18 cellular contexts compared by ENCODE assay signal in the genomic region with DNA sequence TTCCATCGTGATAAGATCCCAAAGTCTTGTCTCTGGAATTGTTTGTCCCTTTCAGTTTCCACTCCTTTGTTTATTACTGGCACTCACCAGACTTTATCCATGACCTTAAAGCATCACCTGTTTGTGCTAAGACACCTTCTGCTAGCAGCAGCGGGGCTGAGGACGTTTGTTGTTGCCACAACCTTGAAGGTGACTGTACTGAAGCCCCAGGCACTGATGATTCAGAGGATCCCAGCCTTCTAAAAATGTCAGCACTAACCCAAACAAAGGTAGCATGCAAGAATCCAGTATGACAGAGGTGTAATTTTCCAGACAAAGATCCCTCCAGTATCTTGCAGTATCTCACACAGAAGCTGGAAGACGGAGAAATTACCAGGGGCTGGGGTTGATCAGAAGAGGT. TPM values are rescaled to one million over a fixed set of nuclear protein-coding genes. Genes with fewer than 3 reads are reported as not detected.
A peak's percentile ranks its signal among the peaks of the same experiment; 100 is the strongest.
DNase-seq lines count a peak whose midpoint lies in the region; ATAC-seq, FAIRE-seq and TF ChIP-seq lines count a peak whose summit lies in the region.
"Had no signal": no experiment of that assay in that cellular context is flagged by ENCODE, and none has a peak within 500 bp of the region (broad histone marks: within the 10 kb centered on the region; RNA-seq: fewer than 3 reads in every experiment).

No MANE protein-coding gene starts in this region.

- H3K36me3 ChIP-seq in breast epithelium (no peaks in the 10 kb centered on the region), mammary epithelial cell (ENCODE audit: insufficient read depth, low read length) (no peaks in the 10 kb centered on the region), keratinocyte (ENCODE audit: control insufficient read depth in 2 of 2, extremely low read depth in 1 of 2, insufficient read depth in 2 of 2, low read length in 2 of 2) (no peaks in the 10 kb centered on the region)
- H3K36me3 ChIP-seq: BLaER1 had no signal

- H3K27ac ChIP-seq in breast epithelium = no peak overlapping the region
- no peak overlapping the region for H3K27ac ChIP-seq in mammary epithelial cell (ENCODE audit: insufficient read depth, low read depth, low read length)
- H3K27ac ChIP-seq in keratinocyte (ENCODE audit: control insufficient read depth, insufficient read depth, low read length) = no peak overlapping the region
- H3K27ac ChIP-seq: 22Rv1, BLaER1, GM23248, HL-60 had no signal

- no peak for ATAC-seq in activated CD8-positive, alpha-beta memory T cell treated with anti-CD3 and anti-CD28 coated beads, Interleukin-2, amount 10 ng/mL, durations not matched to agents 7 days and 5 days

- H3K9me1 ChIP-seq in keratinocyte (ENCODE audit: control insufficient read depth, extremely low read depth, insufficient read depth, low read length) = no peaks in the 10 kb centered on the region

- H3K4me2 ChIP-seq in mammary epithelial cell (ENCODE audit: insufficient read depth, low read depth, low read length) (no peak overlapping the region), keratinocyte (ENCODE audit: control insufficient read depth, extremely low read depth, insufficient read depth, low read depth, low read length) (no peak overlapping the region)
- H3K4me2 ChIP-seq: BLaER1 had no signal

- H4K20me1 ChIP-seq in mammary epithelial cell (ENCODE audit: insufficient read depth, low read length) (no peaks in the 10 kb centered on the region), keratinocyte (ENCODE audit: control insufficient read depth, extremely low read depth, insufficient read depth, low read length) (no peaks in the 10 kb centered on the region)
- H4K20me1 ChIP-seq: BLaER1 had no signal

- DNase-seq in MCF 10A (ENCODE audit: unreplicated experiment) (peak; percentile 54), breast epithelium (ENCODE audit: low spot score in 2 of 2) (no peak), mammary epithelial cell (peak; percentile 69), keratinocyte (ENCODE audit: low read depth, low spot score) (no peak), NCI-H2227 treated with DMSO at 0.1 percent for 48 hours (lab: John Stamatoyannopoulos, UW) (no peak), NCI-H146 (lab: John Stamatoyannopoulos, UW) (no peak), chondrocyte (ENCODE audit: low spot score) (no peak)
- no peak for DNase-seq in activated CD8-positive, alpha-beta memory T cell treated with anti-CD3 and anti-CD28 coated beads, Interleukin-2, amount 10 ng/mL, durations not matched to agents 7 days and 5 days
- DNase-seq: AML-193; Caco-2; CD8-positive, alpha-beta memory T cell; DND-41; GM23248; H7 had no signal

- H3K4me3 ChIP-seq in breast epithelium (no peak overlapping the region), mammary epithelial cell (replicated peaks in 1 of 3; ENCODE audit: insufficient read depth in 1 of 3, low read depth in 2 of 3, low read length in 3 of 3) (no peak overlapping the region), keratinocyte (ENCODE audit: control insufficient read depth in 2 of 3, extremely low read depth in 1 of 3, insufficient read depth in 2 of 3, low read depth in 1 of 3, low read length in 3 of 3) (no peak overlapping the region)
- H3K4me3 ChIP-seq: BLaER1, GM23248 had no signal

- H3K4me3 Mint-ChIP-seq in MCF 10A (ENCODE audit: unreplicated experiment) (no peak overlapping the region), chondrocyte (ENCODE audit: unreplicated experiment) (no peak overlapping the region)
- no peak overlapping the region for H3K4me3 Mint-ChIP-seq in activated CD8-positive, alpha-beta memory T cell treated with anti-CD3 and anti-CD28 coated beads, Interleukin-2, amount 10 ng/mL, durations not matched to agents 7 days and 5 days
- H3K4me3 Mint-ChIP-seq: CD8-positive, alpha-beta memory T cell had no signal

- in situ Hi-C loops in mammary epithelial cell (cut with MboI; ENCODE audit: low sequenced_read_pairs in 2 of 2) = no loop called here

- CTCF ChIA-PET in MCF 10A (lab: Yijun Ruan, JAX) = no interaction called here
- CTCF ChIA-PET in mammary epithelial cell (lab: Charles Lee; ENCODE audit: low non-redundant PET) = no interaction called here
- CTCF ChIA-PET in activated CD8-positive, alpha-beta memory T cell treated with anti-CD3 and anti-CD28 coated beads, Interleukin-2, amount 10 ng/mL, durations not matched to agents 7 days and 5 days (lab: Charles Lee) = no interaction called here

- H3K9me3 ChIP-seq in breast epithelium (no peaks in the 10 kb centered on the region), mammary epithelial cell (replicated peaks; ENCODE audit: insufficient read depth, low read length) (no peaks in the 10 kb centered on the region), keratinocyte (ENCODE audit: control insufficient read depth, low read depth, low read length) (no peaks in the 10 kb centered on the region)
- H3K9me3 ChIP-seq: BLaER1, Caco-2 had no signal

- H3K4me1 Mint-ChIP-seq in MCF 10A (ENCODE audit: insufficient read depth, unreplicated experiment) (peaks cover 6% of the 10 kb centered on the region), chondrocyte (ENCODE audit: low read depth) (peaks cover 18% of the 10 kb centered on the region)
- H3K4me1 Mint-ChIP-seq in activated CD8-positive, alpha-beta memory T cell treated with anti-CD3 and anti-CD28 coated beads, Interleukin-2, amount 10 ng/mL, durations not matched to agents 7 days and 5 days = no peaks in the 10 kb centered on the region
- H3K4me1 Mint-ChIP-seq: CD8-positive, alpha-beta memory T cell had no signal

- BruUV-seq in MCF 10A (replicated peaks; lab: Mats Ljungman, UMichigan) = no TSS peak
- no TSS peak for BruUV-seq in mammary epithelial cell (replicated peaks; lab: Mats Ljungman, UMichigan)

- H3K9ac ChIP-seq in mammary epithelial cell (ENCODE audit: insufficient read depth, low read length) (no peak overlapping the region), keratinocyte (ENCODE audit: control insufficient read depth, extremely low read depth, insufficient read depth, low read length) (no peak overlapping the region)
- H3K9ac ChIP-seq: BLaER1, GM23248 had no signal

- H3K36me3 Mint-ChIP-seq in MCF 10A (ENCODE audit: insufficient read depth, unreplicated experiment) (no peaks in the 10 kb centered on the region), chondrocyte (ENCODE audit: low read depth) (no peaks in the 10 kb centered on the region)
- H3K36me3 Mint-ChIP-seq in activated CD8-positive, alpha-beta memory T cell treated with anti-CD3 and anti-CD28 coated beads, Interleukin-2, amount 10 ng/mL, durations not matched to agents 7 days and 5 days = no peaks in the 10 kb centered on the region

- no peak for TF ChIP-seq POLR2A in breast epithelium (IDR thresholded peaks at IDR 0.05)

- H3K27ac Mint-ChIP-seq in MCF 10A (ENCODE audit: low read depth, unreplicated experiment) (no peak overlapping the region), chondrocyte (ENCODE audit: unreplicated experiment) (no peak overlapping the region)
- no peak overlapping the region for H3K27ac Mint-ChIP-seq in activated CD8-positive, alpha-beta memory T cell treated with anti-CD3 and anti-CD28 coated beads, Interleukin-2, amount 10 ng/mL, durations not matched to agents 7 days and 5 days
- H3K27ac Mint-ChIP-seq: CD8-positive, alpha-beta memory T cell had no signal

- H3K27me3 Mint-ChIP-seq in MCF 10A (ENCODE audit: insufficient read depth, unreplicated experiment) = peaks cover 25% of the 10 kb centered on the region
- peaks cover 39% of the 10 kb centered on the region for H3K27me3 Mint-ChIP-seq in activated CD8-positive, alpha-beta memory T cell treated with anti-CD3 and anti-CD28 coated beads, Interleukin-2, amount 10 ng/mL, durations not matched to agents 7 days and 5 days
- H3K27me3 Mint-ChIP-seq in chondrocyte (ENCODE audit: low read depth) = peaks cover under 1% of the 10 kb centered on the region

- H2AFZ ChIP-seq in mammary epithelial cell (ENCODE audit: low read depth, low read length) (no peak overlapping the region), keratinocyte (ENCODE audit: control insufficient read depth, low read length) (no peak overlapping the region)
- H2AFZ ChIP-seq: GM23248 had no signal

- dilution Hi-C loops in mammary epithelial cell (cut with HindIII; ENCODE audit: low sequenced_read_pairs) (no loop called here), keratinocyte (cut with MboI; ENCODE audit: extremely low pct_ligation_motif_present, low sequenced_read_pairs) (no loop called here)

- H3K79me2 ChIP-seq in mammary epithelial cell (ENCODE audit: insufficient read depth, low read length) (no peaks in the 10 kb centered on the region), keratinocyte (ENCODE audit: control insufficient read depth, insufficient read depth, low read length) (no peaks in the 10 kb centered on the region)

- POLR2A ChIA-PET in MCF 10A (lab: Yijun Ruan, JAX) = no interaction called here

- H3K4me1 ChIP-seq in breast epithelium (no peaks in the 10 kb centered on the region), mammary epithelial cell (ENCODE audit: insufficient read depth, low read length) (peaks cover 4% of the 10 kb centered on the region), keratinocyte (ENCODE audit: control insufficient read depth, extremely low read depth, insufficient read depth, low read length) (no peaks in the 10 kb centered on the region)
- H3K4me1 ChIP-seq: Caco-2 had no signal

- H3K27me3 ChIP-seq in breast epithelium (no peaks in the 10 kb centered on the region), mammary epithelial cell (ENCODE audit: insufficient read depth, low read length) (peaks cover 1% of the 10 kb centered on the region), keratinocyte (ENCODE audit: control insufficient read depth, extremely low read depth, insufficient read depth, low read length) (peaks cover 1% of the 10 kb centered on the region)
- H3K27me3 ChIP-seq: BLaER1 had no signal

- FAIRE-seq in keratinocyte (lab: Jason Lieb, UNC) = peak; percentile 17
- FAIRE-seq: GM18507 had no signal

- intact Hi-C loops in MCF 10A (cut with micrococcal nuclease) = no loop called here
- intact Hi-C loops in breast epithelium (cut with DNase I; ENCODE audit: low total_unique reads) = no loop called here
- intact Hi-C loops in mammary epithelial cell (cut with micrococcal nuclease) = no loop called here

- no peaks in the 10 kb centered on the region for H3K9me3 Mint-ChIP-seq in MCF 10A (ENCODE audit: unreplicated experiment)
- no peaks in the 10 kb centered on the region for H3K9me3 Mint-ChIP-seq in activated CD8-positive, alpha-beta memory T cell treated with anti-CD3 and anti-CD28 coated beads, Interleukin-2, amount 10 ng/mL, durations not matched to agents 7 days and 5 days (ENCODE audit: low read depth)
- H3K9me3 Mint-ChIP-seq in chondrocyte (ENCODE audit: low read depth) = no peaks in the 10 kb centered on the region
- H3K9me3 Mint-ChIP-seq: CD8-positive, alpha-beta memory T cell had no signal

- WGBS in mammary epithelial cell (ENCODE audit: low coverage, missing lambda C conversion rate) = 35% methylated on average over 4 of the region's 4 CpGs

- TF ChIP-seq CTCF in MCF 10A (IDR thresholded peaks at IDR 0.05; ENCODE audit: unreplicated experiment) = no peak
- TF ChIP-seq CTCF in breast epithelium (IDR thresholded peaks at IDR 0.05) = no peak
- no peak for TF ChIP-seq CTCF in mammary epithelial cell (conservative IDR thresholded peaks at IDR 0.05 in 1 of 2, IDR thresholded peaks at IDR 0.05 in 1 of 2; ENCODE audit: extremely low read depth in 1 of 2, insufficient read depth in 1 of 2, low read depth in 1 of 2, low read length in 2 of 2)
- TF ChIP-seq CTCF in keratinocyte (optimal IDR thresholded peaks at IDR 0.05 in 1 of 3, IDR thresholded peaks at IDR 0.05 in 1 of 3, conservative IDR thresholded peaks at IDR 0.05 in 1 of 3; ENCODE audit: extremely low read depth in 1 of 3, insufficient read depth in 2 of 3, low read length in 3 of 3) = no peak
- TF ChIP-seq CTCF in chondrocyte (IDR thresholded peaks at IDR 0.05) = no peak

RNA-seq across cellular contexts. Expression of a gene that starts 28.9 kb away (rescaled TPM):
- total RNA-seq in MCF 10A (2022) = 3.2 and 3.7 TPM in 2 replicates
- total RNA-seq in breast epithelium = 10 to 100 TPM in 2 of 3 donors, 1 to 10 TPM in 1; 9.6 to 17.9 (median 13.4) TPM
- total RNA-seq in mammary epithelial cell = 1 to 10 TPM; 6.9 to 8.7 TPM
- polyA plus RNA-seq in mammary epithelial cell = 2.1 TPM
- polyA minus RNA-seq in mammary epithelial cell = not detected
- polyA plus RNA-seq in keratinocyte = 2.1 to 7.6 TPM (median 4.5 TPM) in 3 replicates
- 4.1 TPM for polyA plus RNA-seq in keratinocyte (2011; ENCODE audit: low read depth)
- 2.6 and 5.5 TPM in 2 replicates for polyA plus RNA-seq in keratinocyte (2011; cell fraction: cytosol; rRNA removed)
- polyA plus RNA-seq in keratinocyte (2011; cell fraction: nucleus; rRNA removed) = 6.8 and 7.6 TPM in 2 replicates
- polyA plus RNA-seq in keratinocyte (2012; ENCODE audit: low replicate concordance) = 3.2 and 5.4 TPM in 2 replicates
- polyA minus RNA-seq in keratinocyte = 3.5 to 5.9 TPM in 2 of 3 replicates, not detected in the other
- polyA minus RNA-seq in keratinocyte (2011; cell fraction: cytosol; rRNA and poly(A)+ RNA removed) = not detected
- 3.3 and 10.5 TPM in 2 replicates for polyA minus RNA-seq in keratinocyte (2011; cell fraction: nucleus; rRNA and poly(A)+ RNA removed)
- total RNA-seq in activated CD8-positive, alpha-beta memory T cell treated with anti-CD3 and anti-CD28 coated beads, Interleukin-2, amount 10 ng/mL, durations not matched to agents 7 days and 5 days = 1 to 10 TPM; 7.7 to 8.1 TPM
- total RNA-seq in chondrocyte = 5.5 to 9.6 TPM (median 8.7 TPM) in 3 replicates

RNA-seq across cellular contexts. Expression of a gene that starts 35.6 kb away (rescaled TPM):
- total RNA-seq in MCF 10A (2022) = not detected in 2 replicates
- not detected for total RNA-seq in breast epithelium
- not detected for total RNA-seq in mammary epithelial cell
- polyA plus RNA-seq in mammary epithelial cell = not detected
- polyA minus RNA-seq in mammary epithelial cell = not detected
- polyA plus RNA-seq in keratinocyte = not detected in 3 replicates
- not detected for polyA plus RNA-seq in keratinocyte (2011; ENCODE audit: low read depth)
- not detected in 2 replicates for polyA plus RNA-seq in keratinocyte (2011; cell fraction: cytosol; rRNA removed)
- polyA plus RNA-seq in keratinocyte (2011; cell fraction: nucleus; rRNA removed) = not detected in 2 replicates
- polyA plus RNA-seq in keratinocyte (2012; ENCODE audit: low replicate concordance) = 0.71 TPM in 1 of 2 replicates, not detected in the other
- not detected in 3 replicates for polyA minus RNA-seq in keratinocyte
- polyA minus RNA-seq in keratinocyte (2011; cell fraction: cytosol; rRNA and poly(A)+ RNA removed) = not detected
- not detected in 2 replicates for polyA minus RNA-seq in keratinocyte (2011; cell fraction: nucleus; rRNA and poly(A)+ RNA removed)
- total RNA-seq in activated CD8-positive, alpha-beta memory T cell treated with anti-CD3 and anti-CD28 coated beads, Interleukin-2, amount 10 ng/mL, durations not matched to agents 7 days and 5 days = not detected
- 0.67 to 0.77 TPM in 2 of 3 replicates, not detected in the other for total RNA-seq in chondrocyte
- total RNA-seq: CD8-positive, alpha-beta memory T cell; GM23248 had no signal

RNA-seq across cellular contexts. Expression of a gene that starts 51.1 kb away (rescaled TPM):
- total RNA-seq in MCF 10A (2022) = 1.0 and 2.6 TPM in 2 replicates
- total RNA-seq in breast epithelium = 1 to 10 TPM; 3.5 to 6.2 (median 4.7) TPM
- 1 to 10 TPM; 1.4 to 2.5 TPM for total RNA-seq in mammary epithelial cell
- 0.20 TPM for polyA plus RNA-seq in mammary epithelial cell
- not detected for polyA minus RNA-seq in mammary epithelial cell
- polyA plus RNA-seq in keratinocyte = 0.19 to 0.83 TPM (median 0.53 TPM) in 3 replicates
- 0.80 TPM for polyA plus RNA-seq in keratinocyte (2011; ENCODE audit: low read depth)
- 0.12 and 0.16 TPM in 2 replicates for polyA plus RNA-seq in keratinocyte (2011; cell fraction: cytosol; rRNA removed)
- polyA plus RNA-seq in keratinocyte (2011; cell fraction: nucleus; rRNA removed) = 3.0 and 3.1 TPM in 2 replicates
- polyA plus RNA-seq in keratinocyte (2012; ENCODE audit: low replicate concordance) = 0.13 and 0.51 TPM in 2 replicates
- 0.26 to 2.7 TPM (median 0.92 TPM) in 3 replicates for polyA minus RNA-seq in keratinocyte
- polyA minus RNA-seq in keratinocyte (2011; cell fraction: cytosol; rRNA and poly(A)+ RNA removed) = not detected
- polyA minus RNA-seq in keratinocyte (2011; cell fraction: nucleus; rRNA and poly(A)+ RNA removed) = 3.2 and 7.4 TPM in 2 replicates
- total RNA-seq in activated CD8-positive, alpha-beta memory T cell treated with anti-CD3 and anti-CD28 coated beads, Interleukin-2, amount 10 ng/mL, durations not matched to agents 7 days and 5 days = 1 to 10 TPM; 1.7 to 1.8 TPM
- 1.2 to 3.3 TPM (median 1.7 TPM) in 3 replicates for total RNA-seq in chondrocyte

Comparison
In these comparisons a context has a peak if more than half of its experiments do, and no peak if none do; other contexts are left out.
1. DNase-seq: peak in MCF 10A (single experiment) and mammary epithelial cell (single experiment); none in breast epithelium (0 of 2), keratinocyte (single experiment), activated CD8-positive, alpha-beta memory T cell treated with anti-CD3 and anti-CD28 coated beads, Interleukin-2, amount 10 ng/mL, durations not matched to agents 7 days and 5 days (single experiment), NCI-H2227 treated with DMSO at 0.1 percent for 48 hours (single experiment), NCI-H146 (single experiment) and chondrocyte (single experiment).